Comparison of ENCODE assay signal across 12 cellular contexts in the genomic region with DNA sequence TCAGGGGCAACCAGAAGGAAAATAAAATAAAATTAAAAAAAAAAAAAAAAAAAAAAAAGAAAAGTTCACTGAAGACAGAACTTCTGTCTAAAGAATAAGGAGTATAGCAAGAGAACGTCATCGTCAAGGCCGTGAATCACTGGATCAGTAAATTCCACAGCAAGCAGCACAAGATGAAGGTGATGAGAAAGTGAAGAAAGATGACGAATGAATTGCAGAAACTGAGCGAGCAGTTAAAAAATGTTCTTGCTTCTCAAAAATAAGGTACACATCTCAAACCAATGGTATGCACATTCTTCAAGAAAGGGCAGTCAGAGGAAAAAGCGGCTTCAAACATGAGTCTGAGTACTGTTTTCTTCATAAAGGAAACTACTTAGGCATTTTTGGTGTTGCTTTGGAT.
"Had no signal": no experiment of that assay in that cellular context is flagged by ENCODE, and none has a peak within 500 bp of the region (broad histone marks: within the 10 kb centered on the region; RNA-seq: fewer than 3 reads in every experiment).

No MANE protein-coding gene starts in this region.

- H3K4me3 Mint-ChIP-seq: activated naive CD4-positive, alpha-beta T cell treated with anti-CD3 and anti-CD28 coated beads for 36 hours; activated T-helper 17 cell treated with anti-CD3 and anti-CD28 coated beads, Interleukin-2, amount 50 U/mL, for 72 hours; naive thymus-derived CD4-positive, alpha-beta T cell; stimulated activated effector memory CD8-positive, alpha-beta T cell treated with anti-CD3 and anti-CD28 coated beads, Interleukin-12 subunit alpha, Interleukin-12 subunit beta, amount 100 ng/mL, for 72 hours had no signal

- DNase-seq: activated CD4-positive, alpha-beta T cell treated with anti-CD3 and anti-CD28 coated beads, Interleukin-2, amount 50 U/mL, for 1 hour; activated naive CD4-positive, alpha-beta T cell treated with anti-CD3 and anti-CD28 coated beads for 36 hours; activated T-cell treated with anti-CD3 and anti-CD28 coated beads for 4 hours; adrenal gland; naive thymus-derived CD4-positive, alpha-beta T cell; posterior cingulate gyrus; T-helper 2 cell had no signal

- H3K9me3 ChIP-seq: adrenal gland, breast epithelium, neutrophil, tibial nerve had no signal

- H3K36me3 ChIP-seq: adrenal gland, breast epithelium, neutrophil had no signal

- H3K9me3 Mint-ChIP-seq: activated naive CD4-positive, alpha-beta T cell treated with anti-CD3 and anti-CD28 coated beads for 36 hours; activated T-helper 17 cell treated with anti-CD3 and anti-CD28 coated beads, Interleukin-2, amount 50 U/mL, for 72 hours; stimulated activated effector memory CD8-positive, alpha-beta T cell treated with anti-CD3 and anti-CD28 coated beads, Interleukin-12 subunit alpha, Interleukin-12 subunit beta, amount 100 ng/mL, for 72 hours had no signal

- H3K4me3 ChIP-seq: adrenal gland, breast epithelium, tibial nerve had no signal

- H3K4me1 ChIP-seq: breast epithelium had no signal

- H3K27ac Mint-ChIP-seq: activated naive CD4-positive, alpha-beta T cell treated with anti-CD3 and anti-CD28 coated beads for 36 hours; activated T-helper 17 cell treated with anti-CD3 and anti-CD28 coated beads, Interleukin-2, amount 50 U/mL, for 72 hours; naive thymus-derived CD4-positive, alpha-beta T cell; stimulated activated effector memory CD8-positive, alpha-beta T cell treated with anti-CD3 and anti-CD28 coated beads, Interleukin-12 subunit alpha, Interleukin-12 subunit beta, amount 100 ng/mL, for 72 hours had no signal

- H3K27me3 Mint-ChIP-seq: activated T-helper 17 cell treated with anti-CD3 and anti-CD28 coated beads, Interleukin-2, amount 50 U/mL, for 72 hours; naive thymus-derived CD4-positive, alpha-beta T cell had no signal

- ATAC-seq: activated T-helper 17 cell treated with anti-CD3 and anti-CD28 coated beads, Interleukin-2, amount 50 U/mL, for 72 hours; naive thymus-derived CD4-positive, alpha-beta T cell; stimulated activated effector memory CD8-positive, alpha-beta T cell treated with anti-CD3 and anti-CD28 coated beads, Interleukin-12 subunit alpha, Interleukin-12 subunit beta, amount 100 ng/mL, for 72 hours had no signal

- H3K27me3 ChIP-seq: adrenal gland, breast epithelium, neutrophil, tibial nerve had no signal

- H3K27ac ChIP-seq: adrenal gland, breast epithelium, neutrophil, tibial nerve had no signal
